ENCODE assay signal across 9 cellular contexts in the genomic region with DNA sequence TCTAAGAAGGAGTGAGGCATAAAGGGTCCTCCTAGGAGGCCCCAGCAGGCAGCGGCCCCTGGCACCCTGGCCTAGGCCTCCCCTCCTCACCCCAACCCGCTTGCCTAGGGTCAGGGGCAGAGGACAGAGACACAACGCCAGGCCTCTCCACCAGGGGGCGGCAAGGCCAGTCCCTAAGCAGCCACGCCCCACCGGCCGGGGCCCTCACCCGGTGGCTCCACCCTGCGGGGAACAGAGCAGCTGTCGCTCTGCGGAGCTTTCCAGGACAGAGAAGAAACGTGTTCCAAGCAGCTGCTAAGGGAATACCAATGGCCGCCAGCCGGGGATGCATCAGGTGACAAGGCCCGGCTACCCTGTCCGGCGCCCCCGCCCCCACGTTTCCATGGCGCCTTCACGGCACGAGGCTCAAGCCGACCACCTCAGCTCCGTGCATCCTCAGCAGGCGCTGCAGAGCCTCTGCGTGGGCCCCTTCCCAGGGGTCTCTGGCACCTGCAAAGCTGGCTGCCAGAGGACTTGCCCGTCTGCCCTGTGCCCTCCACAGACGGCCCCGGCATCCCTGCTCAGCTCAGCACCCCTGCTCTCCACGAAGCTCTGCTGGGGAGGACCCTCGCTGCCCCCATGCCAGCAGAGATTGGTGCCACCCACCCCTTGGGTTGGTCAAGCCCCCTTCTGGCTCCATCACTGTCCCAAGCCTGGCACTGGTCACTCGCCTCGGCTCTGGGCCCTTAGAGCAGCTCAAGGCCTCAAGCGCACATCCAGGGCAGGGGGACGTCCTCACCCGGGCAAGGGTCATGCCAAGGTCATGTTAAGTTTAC. TPM values are rescaled to one million over a fixed set of nuclear protein-coding genes. Genes with fewer than 3 reads are reported as not detected.
DNase-seq lines count a peak whose midpoint lies in the region; ATAC-seq and TF ChIP-seq lines count a peak whose summit lies in the region.
"Had no signal": no experiment of that assay in that cellular context is flagged by ENCODE, and none has a peak within 500 bp of the region (broad histone marks: within the 10 kb centered on the region; RNA-seq: fewer than 3 reads in every experiment).

No MANE protein-coding gene starts in this region.

- H4K91ac ChIP-seq in H9 (ENCODE audit: insufficient read length, low read depth, low read length) = no peak overlapping the region

- no peak overlapping the region for H3K9ac ChIP-seq in H9 (ENCODE audit: extremely low read depth, insufficient read length, low read length)

- peaks cover 26% of the 10 kb centered on the region; the same call in 1 of the 2 replicates for H3K79me2 ChIP-seq in H9 (ENCODE audit: insufficient read depth, low read length)

- no peaks in the 10 kb centered on the region for H4K20me1 ChIP-seq in H9 (ENCODE audit: control insufficient read depth, insufficient read depth, insufficient read length)

- DNase-seq in COLO829 (ENCODE audit: low spot score) = peak; percentile 79
- peak; percentile 97 for DNase-seq in H9
- DNase-seq in NCI-H1436 (lab: John Stamatoyannopoulos, UW) = peak; percentile 91
- peak; percentile 67 to 91 (median 82) for DNase-seq in T-cell
- DNase-seq in adrenal gland = peak; percentile 86 to 96 (median 93)
- DNase-seq in left cardiac atrium = peak; percentile 92
- peak; percentile 35 for DNase-seq in pulmonary artery endothelial cell (ENCODE audit: low read depth, low spot score)

- H3K36me3 Mint-ChIP-seq in H9 (ENCODE audit: insufficient read depth in 1 of 3, low read depth in 3 of 3) (peaks cover 18 to 40% (median 40%) of the 10 kb centered on the region in 3 experiments), T-cell (peaks cover 8% of the 10 kb centered on the region)

- no peak overlapping the region for H3K23ac ChIP-seq in H9 (ENCODE audit: insufficient read length, low read depth, low read length)

- peaks cover 24% of the 10 kb centered on the region for H3K79me1 ChIP-seq in H9 (ENCODE audit: insufficient read depth, low read depth, low read length, poor library complexity, severe bottlenecking)

- no peak for TF ChIP-seq POLR2A in adrenal gland (IDR thresholded peaks at IDR 0.05)

- no peak overlapping the region for H4K8ac ChIP-seq in H9 (replicated peaks; ENCODE audit: insufficient read length, low read depth, low read length)

- no CpG with 5 or more reads among the region's 36 CpGs for WGBS in H9 (ENCODE audit: extremely low coverage, insufficient read length, low lambda C conversion rate)
- WGBS in adrenal gland, 4 donors = 27 to 60% (median 41%) methylated on average over 3 to 36 of the region's 36 CpGs

- H3K27me3 Mint-ChIP-seq in H9 (ENCODE audit: low read depth) = no peaks in the 10 kb centered on the region
- no peaks in the 10 kb centered on the region for H3K27me3 Mint-ChIP-seq in T-cell

- H2BK15ac ChIP-seq in H9 (ENCODE audit: low read depth, low read length) = no peak overlapping the region

- no peaks in the 10 kb centered on the region for H3K27me3 ChIP-seq in H9 (ENCODE audit: insufficient read depth, low read length)
- H3K27me3 ChIP-seq in adrenal gland = no peaks in the 10 kb centered on the region

- no peak overlapping the region for H2AFZ ChIP-seq in H9 (ENCODE audit: low read length)

- TF ChIP-seq CTCF in H9 (conservative IDR thresholded peaks at IDR 0.05) (peak; percentile 99), adrenal gland (IDR thresholded peaks at IDR 0.05) (peak; percentile 91 to 97 (median 94))

- H3K4me2 ChIP-seq in H9 (ENCODE audit: insufficient read depth, insufficient read length, low read length) = no peak overlapping the region

- peak overlapping the region; percentile 11 for H3K18ac ChIP-seq in H9 (ENCODE audit: insufficient read length, low read depth, low read length)

- H3K27ac ChIP-seq in H9 (ENCODE audit: insufficient read length, low read depth, low read length) (no peak overlapping the region), adrenal gland (peak overlapping the region in 2 of 5 donors; percentile 22 to 49)
- H3K27ac ChIP-seq: SK-N-MC had no signal

- ATAC-seq in T-cell (replicated peaks in 1 of 4) (peak; percentile 88 to 93 (median 90)), left cardiac atrium (peak; percentile 73 to 74), HG02763 (IDR thresholded peaks at IDR 0.05; ENCODE audit: unreplicated experiment) (no peak)

- H3K56ac ChIP-seq in H9 (ENCODE audit: insufficient read length, low read depth, low read length) = no peak overlapping the region

- peaks cover 6% of the 10 kb centered on the region for H3K23me2 ChIP-seq in H9 (ENCODE audit: insufficient read length, low read depth, low read length, poor library complexity, severe bottlenecking)

- no peak overlapping the region for H3K4me3 ChIP-seq in adrenal gland
- H3K4me3 ChIP-seq: SK-N-MC had no signal

- no peak overlapping the region for H3T11ph ChIP-seq in H9 (ENCODE audit: low read length)

- H3K4me1 Mint-ChIP-seq in H9 (peaks cover 18 to 30% of the 10 kb centered on the region in 2 experiments), T-cell (peaks cover 36 to 45% (median 36%) of the 10 kb centered on the region in 3 donors)

- H3K9me3 Mint-ChIP-seq in H9 (no peaks in the 10 kb centered on the region; a peak in 1 of 5 replicates), T-cell (no peaks in the 10 kb centered on the region)

- CTCF ChIA-PET in T-cell (lab: Charles Lee) = interaction anchor here (0.6 to 1.5 kb wide), 7 partner anchors 12 to 586 kb away, joined by 3 to 8 read pairs (median 4); partner anchors contain the start of genes MSRB1 (in 1 of the 2) and TRAF7 (in 1 of the 2)

- H2BK12ac ChIP-seq in H9 (ENCODE audit: insufficient read length, low read depth, low read length) = no peak overlapping the region

- no peak overlapping the region for H2AK5ac ChIP-seq in H9 (ENCODE audit: insufficient read length, low read length)

- H3K4me3 Mint-ChIP-seq in H9 (peak overlapping the region in 1 of 2 experiments; percentile 55; a peak in 1 of 5 replicates), T-cell (no peak overlapping the region)

- no peak overlapping the region for H4K5ac ChIP-seq in H9 (ENCODE audit: insufficient read length, low read depth, low read length)

- intact Hi-C loops in adrenal gland (cut with DNase I) = no loop called here
- intact Hi-C loops in left cardiac atrium (cut with DNase I) = no loop called here

- H3K27ac Mint-ChIP-seq in H9 (peak overlapping the region in 1 of 3 experiments; percentile 28; a peak in 2 of 7 replicates), T-cell (no peak overlapping the region)

- H2BK120ac ChIP-seq in H9 (ENCODE audit: low read depth, low read length, poor library complexity, severe bottlenecking) = no peak overlapping the region

- H2BK20ac ChIP-seq in H9 (ENCODE audit: low read depth, low read length, poor library complexity, severe bottlenecking) = no peak overlapping the region

- H3K36me3 ChIP-seq in adrenal gland (replicated peaks in 1 of 2) = peaks cover 0 to 45% of the 10 kb centered on the region in 2 donors

- 0 out of 2 replicates have a peak overlapping the region, but pooled peaks have one; percentile 5 for H3K14ac ChIP-seq in H9 (ENCODE audit: insufficient read depth, low read length)

- H3K4ac ChIP-seq in H9 (ENCODE audit: low read depth, low read length) = no peak overlapping the region

- POLR2A ChIA-PET in T-cell (lab: Charles Lee) = interaction anchor here (0.5 to 0.9 kb wide), 2 partner anchors 39 to 518 kb away, joined by 3 to 4 read pairs; partner anchors contain the start of gene RPS2 (in 1 of the 2)

- no peaks in the 10 kb centered on the region for H3K9me3 ChIP-seq in H9 (ENCODE audit: control insufficient read depth, low read depth, low read length)
- H3K9me3 ChIP-seq in adrenal gland (replicated peaks in 1 of 3) = no peaks in the 10 kb centered on the region

- H3K4me1 ChIP-seq in H9 (ENCODE audit: insufficient read depth, low read length) (peaks cover 2% of the 10 kb centered on the region; the same call in 1 of the 2 replicates), adrenal gland (replicated peaks in 1 of 2) (peaks cover 17 to 42% of the 10 kb centered on the region in 2 donors)

- no peak overlapping the region for H2BK5ac ChIP-seq in H9 (ENCODE audit: insufficient read length, low read length)

RNA-seq across cellular contexts. Expression of gene ZNF598, which starts 5.6 kb away (rescaled TPM):
- total RNA-seq in H9 (2021) = 64.2 and 70.9 TPM in 2 replicates
- total RNA-seq in T-cell = 10 to 100 TPM; 44.3 to 73.7 (median 68.8) TPM
- total RNA-seq in adrenal gland = 10 to 100 TPM; 17.3 to 36.6 (median 29.0) TPM
- polyA plus RNA-seq in adrenal gland = 10 to 100 TPM in 2 of 3 donors, 1 to 10 TPM in 1; 8.3 to 51.5 (median 37.9) TPM
- total RNA-seq in left cardiac atrium = 10 to 100 TPM; 14.7 to 22.9 TPM
- 22.8 and 23.4 TPM in 2 replicates for total RNA-seq in pulmonary artery endothelial cell

RNA-seq across cellular contexts. Expression of gene SYNGR3, which starts 14.3 kb away (rescaled TPM):
- total RNA-seq in H9 (2021) (11.9 and 12.1 TPM in 2 replicates), T-cell (1 to 10 TPM; 1.1 to 5.7 (median 1.7) TPM), adrenal gland (10 to 100 TPM in 1 of 8 donors, 1 to 10 TPM in 2, under 1 TPM in 3, not detected in 2; 0.54 to 10.9 (median 1.7) TPM), left cardiac atrium (1 to 10 TPM in 1 of 2 donors, under 1 TPM in 1; 0.74 to 1.9 TPM), pulmonary artery endothelial cell (1.8 and 5.6 TPM in 2 replicates)
- polyA plus RNA-seq in adrenal gland = 1 to 10 TPM; 3.2 to 5.2 (median 4.4) TPM

RNA-seq across cellular contexts. Expression of gene NPW, which starts 15.6 kb away (rescaled TPM):
- total RNA-seq in H9 (2021) (7.1 and 10.2 TPM in 2 replicates), T-cell (under 1 TPM in 2 of 5 donors, not detected in 3; 0.43 to 0.44 TPM), adrenal gland (1 to 10 TPM in 2 of 8 donors, under 1 TPM in 1, not detected in 5; 0.50 to 3.9 (median 1.0) TPM), left cardiac atrium (under 1 TPM in 1 of 2 donors, not detected in 1; 0.84 TPM), pulmonary artery endothelial cell (0.33 and 0.46 TPM in 2 replicates)
- polyA plus RNA-seq in adrenal gland = 1 to 10 TPM in 1 of 3 donors, under 1 TPM in 1, not detected in 1; 0.88 to 1.3 TPM

RNA-seq across cellular contexts. Expression of gene GFER, which starts 20.0 kb away (rescaled TPM):
- total RNA-seq in H9 (2021) (49.1 and 50.4 TPM in 2 replicates), T-cell (10 to 100 TPM; 16.1 to 31.9 (median 22.0) TPM), adrenal gland (10 to 100 TPM; 16.4 to 37.6 (median 27.8) TPM), left cardiac atrium (10 to 100 TPM; 18.1 to 20.6 TPM), pulmonary artery endothelial cell (13.5 and 21.1 TPM in 2 replicates)
- polyA plus RNA-seq in adrenal gland = 10 to 100 TPM; 17.4 to 60.8 (median 54.4) TPM

RNA-seq across cellular contexts. Expression of gene NHERF2, which starts 22.7 kb away (rescaled TPM):
- total RNA-seq in H9 (2021) (15.3 and 18.4 TPM in 2 replicates), T-cell (1 to 10 TPM; 2.9 to 6.8 (median 5.8) TPM), adrenal gland (100 to 1,000 TPM in 2 of 8 donors, 10 to 100 TPM in 6; 49.2 to 155 (median 67.7) TPM), left cardiac atrium (100 to 1,000 TPM; 164 to 242 TPM), pulmonary artery endothelial cell (53.2 and 76.2 TPM in 2 replicates)
- 100 to 1,000 TPM in 2 of 3 donors, 10 to 100 TPM in 1; 12.5 to 263 (median 147) TPM for polyA plus RNA-seq in adrenal gland

Comparison
In these comparisons a context has a peak if more than half of its experiments do, and no peak if none do; other contexts are left out.
1. DNase-seq: peak in every context shown above with its lines; median percentile 97 in H9; 93 in adrenal gland; 92 in left cardiac atrium; 91 in NCI-H1436; 82 in T-cell; 79 in COLO829; 35 in pulmonary artery endothelial cell.